In the genomic region with DNA sequence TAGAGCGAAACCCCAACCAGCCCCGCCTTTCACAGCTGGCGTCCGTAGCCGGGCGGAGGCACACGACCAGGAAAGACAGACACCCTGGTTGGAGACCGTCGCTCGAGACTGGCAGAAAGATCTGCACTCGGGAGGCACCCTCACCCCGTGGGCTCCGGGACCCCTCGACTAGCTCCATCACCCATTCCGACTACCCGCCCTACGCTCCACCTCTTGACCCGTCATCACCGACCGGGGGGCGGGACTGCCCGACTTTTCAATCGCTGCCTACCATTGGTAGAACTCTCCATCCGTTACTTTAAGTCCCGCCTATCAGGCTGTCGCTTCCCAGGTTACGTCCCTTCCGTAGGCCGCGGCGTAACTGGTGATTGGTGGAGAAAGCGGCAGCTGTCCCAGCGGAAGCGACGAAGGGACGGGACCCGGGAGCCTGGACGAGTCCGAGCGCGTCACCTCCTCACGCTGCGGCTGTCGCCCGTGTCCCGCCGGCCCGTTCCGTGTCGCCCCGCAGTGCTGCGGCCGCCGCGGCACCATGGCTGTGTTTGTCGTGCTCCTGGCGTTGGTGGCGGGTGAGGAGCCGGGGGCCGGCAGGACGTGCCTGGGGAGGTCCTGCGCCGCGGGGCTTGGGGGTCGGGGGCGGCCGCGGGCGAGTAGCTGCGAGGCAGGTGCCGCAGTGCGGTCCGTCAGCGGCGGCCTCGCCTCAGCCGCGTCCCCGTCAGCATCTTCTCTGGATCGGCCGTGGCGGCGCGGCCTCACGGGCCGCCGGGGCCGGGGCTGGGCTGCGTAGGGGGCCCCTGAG, we compare ENCODE assay signal across 1 cellular context.
TF ChIP-seq lines count a peak whose summit lies in the region.

A gene with protein sequence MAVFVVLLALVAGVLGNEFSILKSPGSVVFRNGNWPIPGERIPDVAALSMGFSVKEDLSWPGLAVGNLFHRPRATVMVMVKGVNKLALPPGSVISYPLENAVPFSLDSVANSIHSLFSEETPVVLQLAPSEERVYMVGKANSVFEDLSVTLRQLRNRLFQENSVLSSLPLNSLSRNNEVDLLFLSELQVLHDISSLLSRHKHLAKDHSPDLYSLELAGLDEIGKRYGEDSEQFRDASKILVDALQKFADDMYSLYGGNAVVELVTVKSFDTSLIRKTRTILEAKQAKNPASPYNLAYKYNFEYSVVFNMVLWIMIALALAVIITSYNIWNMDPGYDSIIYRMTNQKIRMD (plus strand): TSS at position 434 of the 796 bp plus-strand sequence. CDS start 96 bp downstream, at position 530.

TF ChIP-seq in HepG2, 621 proteins besides CTCF, POLR2A, EP300 and RAD21 (continued from another document and continues in another):
- TF ChIP-seq TEAD2 (CRISPR knock-in tag; IDR thresholded peaks at IDR 0.05) (no peak), TBX2 (CRISPR knock-in tag; IDR thresholded peaks at IDR 0.05; ENCODE audit: borderline replicate concordance) (no peak), TCF7L2 (IDR thresholded peaks at IDR 0.05; ENCODE audit: low read depth, low read length) (no peak), LCORL (IDR thresholded peaks at IDR 0.05) (no peak), LCORL (CRISPR knock-in tag; IDR thresholded peaks at IDR 0.05) (peak; percentile 30; the same call in 1 of the 2 replicates), ZNF691 (CRISPR knock-in tag; IDR thresholded peaks at IDR 0.05; ENCODE audit: borderline replicate concordance, low read depth) (no peak), NFYC (CRISPR knock-in tag; IDR thresholded peaks at IDR 0.05) (peak; percentile 94), IKZF4 (CRISPR knock-in tag; IDR thresholded peaks at IDR 0.05; ENCODE audit: borderline replicate concordance, low read depth, not compliant biosample characterization) (no peak), ZNF782 (CRISPR knock-in tag; IDR thresholded peaks at IDR 0.05; ENCODE audit: borderline replicate concordance) (no peak), TRAFD1 (CRISPR knock-in tag; IDR thresholded peaks at IDR 0.05; ENCODE audit: borderline replicate concordance) (no peak), ZNF501 (CRISPR knock-in tag; IDR thresholded peaks at IDR 0.05) (peak; percentile 62), ZNF512B (CRISPR knock-in tag; IDR thresholded peaks at IDR 0.05; ENCODE audit: borderline replicate concordance) (no peak), MATR3 (CRISPR knock-in tag; IDR thresholded peaks at IDR 0.05) (no peak), SP4 (CRISPR knock-in tag; IDR thresholded peaks at IDR 0.05) (no peak), ZFP82 (CRISPR knock-in tag; IDR thresholded peaks at IDR 0.05; ENCODE audit: borderline replicate concordance) (no peak), MTF2 (CRISPR knock-in tag; IDR thresholded peaks at IDR 0.05; ENCODE audit: borderline replicate concordance) (no peak), ZNF564 (CRISPR knock-in tag; IDR thresholded peaks at IDR 0.05) (no peak), ZNF672 (CRISPR knock-in tag; IDR thresholded peaks at IDR 0.05) (no peak), ZNF431 (CRISPR knock-in tag; IDR thresholded peaks at IDR 0.05; ENCODE audit: borderline replicate concordance, low read depth) (no peak), MLLT10 (CRISPR knock-in tag; IDR thresholded peaks at IDR 0.05) (no peak), RELA (CRISPR knock-in tag; IDR thresholded peaks at IDR 0.05) (no peak), KLF12 (CRISPR knock-in tag; IDR thresholded peaks at IDR 0.05; ENCODE audit: borderline replicate concordance) (no peak), ZGPAT (CRISPR knock-in tag; IDR thresholded peaks at IDR 0.05) (peak; percentile 25; the same call in 1 of the 2 replicates), ZNF724P (CRISPR knock-in tag; IDR thresholded peaks at IDR 0.05; ENCODE audit: borderline replicate concordance) (no peak), ATF7 (IDR thresholded peaks at IDR 0.05) (no peak), ATF7 (CRISPR knock-in tag; IDR thresholded peaks at IDR 0.05) (no peak), ZNF790 (CRISPR knock-in tag; IDR thresholded peaks at IDR 0.05; ENCODE audit: borderline replicate concordance) (no peak), SUZ12 (IDR thresholded peaks at IDR 0.05; ENCODE audit: low read depth, low read length) (no peak), SNAPC5 (CRISPR knock-in tag; IDR thresholded peaks at IDR 0.05; ENCODE audit: borderline replicate concordance) (no peak), MAZ (IDR thresholded peaks at IDR 0.05; ENCODE audit: borderline replicate concordance, low read depth, low read length) (no peak), MAZ (CRISPR knock-in tag; IDR thresholded peaks at IDR 0.05; ENCODE audit: low read depth) (no peak), SMYD3 (CRISPR knock-in tag; IDR thresholded peaks at IDR 0.05) (no peak)
- TF ChIP-seq, protein P1, sequence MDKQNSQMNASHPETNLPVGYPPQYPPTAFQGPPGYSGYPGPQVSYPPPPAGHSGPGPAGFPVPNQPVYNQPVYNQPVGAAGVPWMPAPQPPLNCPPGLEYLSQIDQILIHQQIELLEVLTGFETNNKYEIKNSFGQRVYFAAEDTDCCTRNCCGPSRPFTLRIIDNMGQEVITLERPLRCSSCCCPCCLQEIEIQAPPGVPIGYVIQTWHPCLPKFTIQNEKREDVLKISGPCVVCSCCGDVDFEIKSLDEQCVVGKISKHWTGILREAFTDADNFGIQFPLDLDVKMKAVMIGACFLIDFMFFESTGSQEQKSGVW (CRISPR knock-in tag; IDR thresholded peaks at IDR 0.05; ENCODE audit: borderline replicate concordance): no peak
- TF ChIP-seq, protein P2, sequence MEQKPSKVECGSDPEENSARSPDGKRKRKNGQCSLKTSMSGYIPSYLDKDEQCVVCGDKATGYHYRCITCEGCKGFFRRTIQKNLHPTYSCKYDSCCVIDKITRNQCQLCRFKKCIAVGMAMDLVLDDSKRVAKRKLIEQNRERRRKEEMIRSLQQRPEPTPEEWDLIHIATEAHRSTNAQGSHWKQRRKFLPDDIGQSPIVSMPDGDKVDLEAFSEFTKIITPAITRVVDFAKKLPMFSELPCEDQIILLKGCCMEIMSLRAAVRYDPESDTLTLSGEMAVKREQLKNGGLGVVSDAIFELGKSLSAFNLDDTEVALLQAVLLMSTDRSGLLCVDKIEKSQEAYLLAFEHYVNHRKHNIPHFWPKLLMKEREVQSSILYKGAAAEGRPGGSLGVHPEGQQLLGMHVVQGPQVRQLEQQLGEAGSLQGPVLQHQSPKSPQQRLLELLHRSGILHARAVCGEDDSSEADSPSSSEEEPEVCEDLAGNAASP (CRISPR knock-in tag; IDR thresholded peaks at IDR 0.05; ENCODE audit: borderline replicate concordance): no peak
- TF ChIP-seq, protein P3, sequence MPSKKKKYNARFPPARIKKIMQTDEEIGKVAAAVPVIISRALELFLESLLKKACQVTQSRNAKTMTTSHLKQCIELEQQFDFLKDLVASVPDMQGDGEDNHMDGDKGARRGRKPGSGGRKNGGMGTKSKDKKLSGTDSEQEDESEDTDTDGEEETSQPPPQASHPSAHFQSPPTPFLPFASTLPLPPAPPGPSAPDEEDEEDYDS (CRISPR knock-in tag; IDR thresholded peaks at IDR 0.05): peak; percentile 88
- TF ChIP-seq, protein P4, sequence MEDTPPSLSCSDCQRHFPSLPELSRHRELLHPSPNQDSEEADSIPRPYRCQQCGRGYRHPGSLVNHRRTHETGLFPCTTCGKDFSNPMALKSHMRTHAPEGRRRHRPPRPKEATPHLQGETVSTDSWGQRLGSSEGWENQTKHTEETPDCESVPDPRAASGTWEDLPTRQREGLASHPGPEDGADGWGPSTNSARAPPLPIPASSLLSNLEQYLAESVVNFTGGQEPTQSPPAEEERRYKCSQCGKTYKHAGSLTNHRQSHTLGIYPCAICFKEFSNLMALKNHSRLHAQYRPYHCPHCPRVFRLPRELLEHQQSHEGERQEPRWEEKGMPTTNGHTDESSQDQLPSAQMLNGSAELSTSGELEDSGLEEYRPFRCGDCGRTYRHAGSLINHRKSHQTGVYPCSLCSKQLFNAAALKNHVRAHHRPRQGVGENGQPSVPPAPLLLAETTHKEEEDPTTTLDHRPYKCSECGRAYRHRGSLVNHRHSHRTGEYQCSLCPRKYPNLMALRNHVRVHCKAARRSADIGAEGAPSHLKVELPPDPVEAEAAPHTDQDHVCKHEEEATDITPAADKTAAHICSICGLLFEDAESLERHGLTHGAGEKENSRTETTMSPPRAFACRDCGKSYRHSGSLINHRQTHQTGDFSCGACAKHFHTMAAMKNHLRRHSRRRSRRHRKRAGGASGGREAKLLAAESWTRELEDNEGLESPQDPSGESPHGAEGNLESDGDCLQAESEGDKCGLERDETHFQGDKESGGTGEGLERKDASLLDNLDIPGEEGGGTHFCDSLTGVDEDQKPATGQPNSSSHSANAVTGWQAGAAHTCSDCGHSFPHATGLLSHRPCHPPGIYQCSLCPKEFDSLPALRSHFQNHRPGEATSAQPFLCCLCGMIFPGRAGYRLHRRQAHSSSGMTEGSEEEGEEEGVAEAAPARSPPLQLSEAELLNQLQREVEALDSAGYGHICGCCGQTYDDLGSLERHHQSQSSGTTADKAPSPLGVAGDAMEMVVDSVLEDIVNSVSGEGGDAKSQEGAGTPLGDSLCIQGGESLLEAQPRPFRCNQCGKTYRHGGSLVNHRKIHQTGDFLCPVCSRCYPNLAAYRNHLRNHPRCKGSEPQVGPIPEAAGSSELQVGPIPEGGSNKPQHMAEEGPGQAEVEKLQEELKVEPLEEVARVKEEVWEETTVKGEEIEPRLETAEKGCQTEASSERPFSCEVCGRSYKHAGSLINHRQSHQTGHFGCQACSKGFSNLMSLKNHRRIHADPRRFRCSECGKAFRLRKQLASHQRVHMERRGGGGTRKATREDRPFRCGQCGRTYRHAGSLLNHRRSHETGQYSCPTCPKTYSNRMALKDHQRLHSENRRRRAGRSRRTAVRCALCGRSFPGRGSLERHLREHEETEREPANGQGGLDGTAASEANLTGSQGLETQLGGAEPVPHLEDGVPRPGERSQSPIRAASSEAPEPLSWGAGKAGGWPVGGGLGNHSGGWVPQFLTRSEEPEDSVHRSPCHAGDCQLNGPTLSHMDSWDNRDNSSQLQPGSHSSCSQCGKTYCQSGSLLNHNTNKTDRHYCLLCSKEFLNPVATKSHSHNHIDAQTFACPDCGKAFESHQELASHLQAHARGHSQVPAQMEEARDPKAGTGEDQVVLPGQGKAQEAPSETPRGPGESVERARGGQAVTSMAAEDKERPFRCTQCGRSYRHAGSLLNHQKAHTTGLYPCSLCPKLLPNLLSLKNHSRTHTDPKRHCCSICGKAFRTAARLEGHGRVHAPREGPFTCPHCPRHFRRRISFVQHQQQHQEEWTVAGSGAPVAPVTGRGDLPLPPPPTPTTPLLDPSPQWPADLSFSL (CRISPR knock-in tag; IDR thresholded peaks at IDR 0.05): no peak
